16 cellular contexts compared by ENCODE assay signal in the genomic region with DNA sequence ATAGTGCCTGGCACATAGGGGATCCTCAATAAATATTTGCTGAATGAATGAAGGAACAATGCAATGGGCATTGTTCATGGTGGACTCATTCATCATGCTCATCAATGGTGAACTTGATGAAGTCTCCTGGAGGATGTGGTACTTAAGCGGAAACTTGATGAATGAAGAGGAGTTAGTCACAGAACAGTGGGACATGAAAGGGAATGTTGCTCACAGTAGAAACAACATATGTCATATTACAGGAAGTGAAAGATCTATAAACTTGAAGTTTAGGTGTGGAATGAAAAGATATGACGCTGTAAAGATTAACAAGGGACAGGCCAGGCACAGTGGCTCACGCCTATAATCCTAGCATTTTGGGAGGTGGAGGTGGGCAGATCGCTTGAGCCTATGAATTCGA.
"Had no signal": no experiment of that assay in that cellular context is flagged by ENCODE, and none has a peak within 500 bp of the region (broad histone marks: within the 10 kb centered on the region; RNA-seq: fewer than 3 reads in every experiment).

No MANE protein-coding gene starts in this region.

- ATAC-seq: lower lobe of right lung; naive thymus-derived CD4-positive, alpha-beta T cell; right cardiac atrium had no signal

- H3K4me3 Mint-ChIP-seq: activated CD4-positive, alpha-beta T cell treated with anti-CD3 and anti-CD28 coated beads, Interleukin-2, amount 10 ng/mL, durations not matched to agents 7 days and 5 days; naive thymus-derived CD4-positive, alpha-beta T cell had no signal

- DNase-seq: activated CD4-positive, alpha-beta T cell treated with anti-CD3 and anti-CD28 coated beads, Interleukin-2, amount 10 ng/mL, durations not matched to agents 7 days and 5 days; activated gamma-delta T cell treated with Interleukin-2 at 50 U/mL for 16 hours; colonic mucosa; effector memory CD4-positive, alpha-beta T cell; hippocampal formation; lower lobe of right lung; nucleus accumbens; right cardiac atrium; small intestine; T-helper 9 cell; tibial artery; WERI-Rb-1 had no signal

- H3K27ac Mint-ChIP-seq: activated CD4-positive, alpha-beta T cell treated with anti-CD3 and anti-CD28 coated beads, Interleukin-2, amount 10 ng/mL, durations not matched to agents 7 days and 5 days; naive thymus-derived CD4-positive, alpha-beta T cell; progenitor cell of endocrine pancreas had no signal

- H3K27me3 Mint-ChIP-seq: activated CD4-positive, alpha-beta T cell treated with anti-CD3 and anti-CD28 coated beads, Interleukin-2, amount 10 ng/mL, durations not matched to agents 7 days and 5 days; naive thymus-derived CD4-positive, alpha-beta T cell; progenitor cell of endocrine pancreas had no signal

- H3K4me1 ChIP-seq: lower lobe of right lung had no signal

- H3K4me3 ChIP-seq: cardiac muscle cell, colonic mucosa, lower lobe of right lung, tibial artery, vagina had no signal

- FAIRE-seq: small intestine had no signal

- H3K9me3 ChIP-seq: colonic mucosa, lower lobe of right lung, tibial artery, vagina had no signal

- H3K36me3 ChIP-seq: cardiac muscle cell, colonic mucosa, lower lobe of right lung, tibial artery, vagina, WERI-Rb-1 had no signal
